11 cellular contexts compared by ENCODE assay signal in genomic region chr3:140363801-140364200, GRCh38.
DNase-seq lines count a peak whose midpoint lies in the region; ATAC-seq, FAIRE-seq and TF ChIP-seq lines count a peak whose summit lies in the region.
"Had no signal": no experiment of that assay in that cellular context is flagged by ENCODE, and none has a peak within 500 bp of the region (broad histone marks: within the 10 kb centered on the region; RNA-seq: fewer than 3 reads in every experiment).

No MANE protein-coding gene starts in this region.

- no peak overlapping the region for H3K4me3 ChIP-seq in epithelial cell of proximal tubule (ENCODE audit: low read depth, low read length)

- TF ChIP-seq CTCF in epithelial cell of proximal tubule (conservative IDR thresholded peaks at IDR 0.05; ENCODE audit: low read depth, low read length) = no peak

- peak; percentile 27 for ATAC-seq in stimulated activated naive CD8-positive, alpha-beta T cell treated with anti-CD3 and anti-CD28 coated beads, Interleukin-15, amount 100 ng/mL, for 72 hours
- no peak for ATAC-seq in stimulated activated naive CD8-positive, alpha-beta T cell treated with anti-CD3 and anti-CD28 coated beads, Interleukin-15, Interleukin-2, amounts not matched to agents 100 U/mL and 50 U/mL, for 24 hours
- ATAC-seq in HG03565 (IDR thresholded peaks at IDR 0.05; ENCODE audit: unreplicated experiment) = no peak
- ATAC-seq: HCT116 had no signal

- no peak for FAIRE-seq in GM12892 (lab: Jason Lieb, UNC)
- FAIRE-seq: small intestine had no signal

- TF ChIP-seq POLR2A in GM12892 (IDR thresholded peaks at IDR 0.05; ENCODE audit: low read depth, low read length) = no peak

- no peak for DNase-seq in stimulated activated naive CD8-positive, alpha-beta T cell treated with anti-CD3 and anti-CD28 coated beads, Interleukin-15, amount 100 ng/mL, for 72 hours
- DNase-seq in stimulated activated naive CD8-positive, alpha-beta T cell treated with anti-CD3 and anti-CD28 coated beads, Interleukin-15, Interleukin-2, amounts not matched to agents 100 U/mL and 50 U/mL, for 24 hours = no peak
- DNase-seq in NCI-H146 treated with DMSO at 0.1 percent for 48 hours (lab: John Stamatoyannopoulos, UW; ENCODE audit: unreplicated experiment) (peak; percentile 25), epithelial cell of proximal tubule (ENCODE audit: low read depth) (peak; percentile 16), GM12892 (ENCODE audit: insufficient read length) (no peak), medulla oblongata (ENCODE audit: extremely low spot score) (no peak)
- DNase-seq: MM.1S, small intestine had no signal

- no peak overlapping the region for H3K27ac Mint-ChIP-seq in stimulated activated naive CD8-positive, alpha-beta T cell treated with anti-CD3 and anti-CD28 coated beads, Interleukin-15, amount 100 ng/mL, for 72 hours
- H3K27ac Mint-ChIP-seq: activated naive CD8-positive, alpha-beta T cell had no signal

- peaks cover 17% of the 10 kb centered on the region for H3K27me3 Mint-ChIP-seq in stimulated activated naive CD8-positive, alpha-beta T cell treated with anti-CD3 and anti-CD28 coated beads, Interleukin-15, amount 100 ng/mL, for 72 hours
- H3K27me3 Mint-ChIP-seq: activated naive CD8-positive, alpha-beta T cell had no signal

- peaks cover 0 to 10% of the 10 kb centered on the region in 2 donors for H3K9me3 Mint-ChIP-seq in stimulated activated naive CD8-positive, alpha-beta T cell treated with anti-CD3 and anti-CD28 coated beads, Interleukin-15, amount 100 ng/mL, for 72 hours

- H3K4me3 Mint-ChIP-seq in stimulated activated naive CD8-positive, alpha-beta T cell treated with anti-CD3 and anti-CD28 coated beads, Interleukin-15, amount 100 ng/mL, for 72 hours = no peak overlapping the region
- H3K4me3 Mint-ChIP-seq: activated naive CD8-positive, alpha-beta T cell had no signal

- H3K4me1 Mint-ChIP-seq in stimulated activated naive CD8-positive, alpha-beta T cell treated with anti-CD3 and anti-CD28 coated beads, Interleukin-15, amount 100 ng/mL, for 72 hours = no peaks in the 10 kb centered on the region

Comparison
In these comparisons a context has a peak if more than half of its experiments do, and no peak if none do; other contexts are left out.
1. DNase-seq: peak in NCI-H146 treated with DMSO at 0.1 percent for 48 hours (single experiment) and epithelial cell of proximal tubule (single experiment); none in stimulated activated naive CD8-positive, alpha-beta T cell treated with anti-CD3 and anti-CD28 coated beads, Interleukin-15, amount 100 ng/mL, for 72 hours (0 of 2), stimulated activated naive CD8-positive, alpha-beta T cell treated with anti-CD3 and anti-CD28 coated beads, Interleukin-15, Interleukin-2, amounts not matched to agents 100 U/mL and 50 U/mL, for 24 hours (single experiment), GM12892 (single experiment) and medulla oblongata (single experiment).